Comparison of ENCODE assay signal across 15 cellular contexts in genomic region chr21:14850394-14850793, GRCh38.
"Had no signal": no experiment of that assay in that cellular context is flagged by ENCODE, and none has a peak within 500 bp of the region (broad histone marks: within the 10 kb centered on the region; RNA-seq: fewer than 3 reads in every experiment).

No MANE protein-coding gene starts in this region.

- DNase-seq: activated CD4-positive, alpha-beta memory T cell treated with anti-CD3 and anti-CD28 coated beads, Interleukin-2, amount 10 ng/mL, durations not matched to agents 7 days and 5 days; activated CD4-positive, alpha-beta T cell treated with anti-CD3 and anti-CD28 coated beads for 1 hour; activated T-cell treated with anti-CD3 and anti-CD28 coated beads, Interleukin-2, amount 50 U/mL, for 72 hours; central memory CD4-positive, alpha-beta T cell; foreskin keratinocyte; head of caudate nucleus; left ventricle myocardium inferior; mesenchymal stem cell; nephron progenitor cell; stimulated activated CD4-positive, alpha-beta T cell treated with anti-CD3 and anti-CD28 coated beads, Interleukin-2, amount 100 ng/mL, for 24 hours; stimulated activated naive CD4-positive, alpha-beta T cell treated with Interleukin-2 at 50 U/mL for 16 hours; T-cell; T1000; upper lobe of left lung had no signal

- H3K4me3 ChIP-seq: left ventricle myocardium inferior, suprapubic skin, upper lobe of left lung had no signal
